1 cellular context compared by ENCODE assay signal in the genomic region with DNA sequence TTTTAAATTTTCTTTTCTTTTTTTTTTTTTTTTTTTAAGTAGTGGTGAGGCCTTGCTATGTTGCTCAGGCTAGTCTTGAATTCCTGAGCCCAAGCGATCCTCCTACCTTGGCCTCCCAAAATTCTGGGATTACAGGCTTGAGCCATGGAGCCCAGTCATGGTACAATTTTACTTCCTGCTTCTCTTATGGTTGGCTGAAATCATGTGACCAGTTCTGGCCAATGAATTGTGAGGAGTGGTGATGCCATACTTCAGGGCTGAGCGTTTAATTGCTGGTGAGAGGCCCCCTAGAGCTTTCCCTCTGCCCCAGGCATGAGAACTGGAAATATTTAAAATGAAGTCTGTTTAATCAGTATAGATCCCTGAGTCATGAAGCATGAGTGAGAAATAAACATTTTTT.
TF ChIP-seq lines count a peak whose summit lies in the region.

No MANE protein-coding gene starts in this region.

TF ChIP-seq in K562, 482 proteins besides CTCF, POLR2A, EP300 and RAD21:
- TF ChIP-seq, protein P1, sequence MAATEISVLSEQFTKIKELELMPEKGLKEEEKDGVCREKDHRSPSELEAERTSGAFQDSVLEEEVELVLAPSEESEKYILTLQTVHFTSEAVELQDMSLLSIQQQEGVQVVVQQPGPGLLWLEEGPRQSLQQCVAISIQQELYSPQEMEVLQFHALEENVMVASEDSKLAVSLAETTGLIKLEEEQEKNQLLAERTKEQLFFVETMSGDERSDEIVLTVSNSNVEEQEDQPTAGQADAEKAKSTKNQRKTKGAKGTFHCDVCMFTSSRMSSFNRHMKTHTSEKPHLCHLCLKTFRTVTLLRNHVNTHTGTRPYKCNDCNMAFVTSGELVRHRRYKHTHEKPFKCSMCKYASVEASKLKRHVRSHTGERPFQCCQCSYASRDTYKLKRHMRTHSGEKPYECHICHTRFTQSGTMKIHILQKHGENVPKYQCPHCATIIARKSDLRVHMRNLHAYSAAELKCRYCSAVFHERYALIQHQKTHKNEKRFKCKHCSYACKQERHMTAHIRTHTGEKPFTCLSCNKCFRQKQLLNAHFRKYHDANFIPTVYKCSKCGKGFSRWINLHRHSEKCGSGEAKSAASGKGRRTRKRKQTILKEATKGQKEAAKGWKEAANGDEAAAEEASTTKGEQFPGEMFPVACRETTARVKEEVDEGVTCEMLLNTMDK (IDR thresholded peaks at IDR 0.05; ENCODE audit: borderline replicate concordance, insufficient read depth, low read depth, low read length, poor library complexity, severe bottlenecking): peak; percentile 53
- peak; percentile 67 for TF ChIP-seq USF1 (CRISPR knock-in tag; IDR thresholded peaks at IDR 0.05)
- TF ChIP-seq TOE1 (IDR thresholded peaks at IDR 0.05; ENCODE audit: borderline replicate concordance): peak; percentile 84
- TF ChIP-seq TOE1 (CRISPR knock-in tag; IDR thresholded peaks at IDR 0.05; ENCODE audit: borderline replicate concordance, low read depth): no peak
- TF ChIP-seq RAD51 (IDR thresholded peaks at IDR 0.05; ENCODE audit: borderline replicate concordance, low read depth): peak; percentile 76; the same call in 1 of the 2 replicates
- TF ChIP-seq NFE2 (IDR thresholded peaks at IDR 0.05; ENCODE audit: low read depth): peak; percentile 29; the same call in 1 of the 2 replicates
- peak; percentile 79 for TF ChIP-seq TFE3 (CRISPR knock-in tag; IDR thresholded peaks at IDR 0.05)
- TF ChIP-seq, protein P2, sequence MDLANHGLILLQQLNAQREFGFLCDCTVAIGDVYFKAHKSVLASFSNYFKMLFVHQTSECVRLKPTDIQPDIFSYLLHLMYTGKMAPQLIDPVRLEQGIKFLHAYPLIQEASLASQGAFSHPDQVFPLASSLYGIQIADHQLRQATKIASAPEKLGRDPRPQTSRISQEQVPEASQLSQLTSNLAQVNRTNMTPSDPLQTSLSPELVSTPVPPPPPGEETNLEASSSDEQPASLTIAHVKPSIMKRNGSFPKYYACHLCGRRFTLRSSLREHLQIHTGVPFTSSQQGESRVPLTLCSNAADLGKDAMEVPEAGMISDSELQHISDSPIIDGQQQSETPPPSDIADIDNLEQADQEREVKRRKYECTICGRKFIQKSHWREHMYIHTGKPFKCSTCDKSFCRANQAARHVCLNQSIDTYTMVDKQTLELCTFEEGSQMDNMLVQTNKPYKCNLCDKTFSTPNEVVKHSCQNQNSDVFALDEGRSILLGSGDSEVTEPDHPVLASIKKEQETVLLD (IDR thresholded peaks at IDR 0.05): no peak
- TF ChIP-seq USF2 (CRISPR knock-in tag; IDR thresholded peaks at IDR 0.05): peak; percentile 75
- TF ChIP-seq PREB (CRISPR knock-in tag; IDR thresholded peaks at IDR 0.05): no peak
- TF ChIP-seq NFYB (IDR thresholded peaks at IDR 0.05; ENCODE audit: extremely low read depth, insufficient read length): peak; percentile 20
- no peak for TF ChIP-seq TAL1 (IDR thresholded peaks at IDR 0.05)
- peak; percentile 34; the same call in 1 of the 2 replicates for TF ChIP-seq ELF1 (tag; IDR thresholded peaks at IDR 0.05)
- TF ChIP-seq ZNF146 (CRISPR knock-in tag; IDR thresholded peaks at IDR 0.05; ENCODE audit: unreplicated experiment): no peak
- TF ChIP-seq ZNF445 (CRISPR knock-in tag; IDR thresholded peaks at IDR 0.05; ENCODE audit: low read depth): no peak
- TF ChIP-seq CEBPG (CRISPR knock-in tag; IDR thresholded peaks at IDR 0.05): no peak
- 0 out of 4 replicates have a peak, but pooled peaks of 1 of the 2 experiments have one; percentile 13 for TF ChIP-seq CEBPG (tag; conservative IDR thresholded peaks at IDR 0.05 in 1 of 2, IDR thresholded peaks at IDR 0.05 in 1 of 2)
- TF ChIP-seq, protein P3, sequence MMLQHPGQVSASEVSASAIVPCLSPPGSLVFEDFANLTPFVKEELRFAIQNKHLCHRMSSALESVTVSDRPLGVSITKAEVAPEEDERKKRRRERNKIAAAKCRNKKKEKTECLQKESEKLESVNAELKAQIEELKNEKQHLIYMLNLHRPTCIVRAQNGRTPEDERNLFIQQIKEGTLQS (IDR thresholded peaks at IDR 0.05): peak; percentile 75
- TF ChIP-seq, protein P3 (CRISPR knock-in tag; conservative IDR thresholded peaks at IDR 0.05): no peak; the same call in 1 of the 2 replicates
